Comparison of ENCODE assay signal across 14 cellular contexts in genomic region chr6:106886922-106887797, GRCh38.
DNase-seq lines count a peak whose midpoint lies in the region; ATAC-seq and TF ChIP-seq lines count a peak whose summit lies in the region.
"Had no signal": no experiment of that assay in that cellular context is flagged by ENCODE, and none has a peak within 500 bp of the region (broad histone marks: within the 10 kb centered on the region; RNA-seq: fewer than 3 reads in every experiment).

No MANE protein-coding gene starts in this region.

- CTCF ChIA-PET in HCT116 (lab: Charles Lee) (no interaction called here), mammary epithelial cell (lab: Charles Lee; ENCODE audit: low non-redundant PET) (no interaction called here)
- CTCF ChIA-PET in CD4-positive, alpha-beta memory T cell (lab: Charles Lee; ENCODE audit: partially characterized antibody) = no interaction called here

- H3K36me3 ChIP-seq in HCT116 (ENCODE audit: control insufficient read depth in 1 of 2, insufficient read depth in 2 of 2, low read length in 2 of 2) = no peaks in the 10 kb centered on the region
- H3K36me3 ChIP-seq in endocrine pancreas (ENCODE audit: control insufficient read depth, insufficient read depth, low read length) = no peaks in the 10 kb centered on the region
- H3K36me3 ChIP-seq in osteoblast (ENCODE audit: insufficient read depth, low read length) = no peaks in the 10 kb centered on the region
- no peaks in the 10 kb centered on the region for H3K36me3 ChIP-seq in mammary epithelial cell (ENCODE audit: insufficient read depth, low read length)
- no peaks in the 10 kb centered on the region for H3K36me3 ChIP-seq in CD4-positive, alpha-beta memory T cell (ENCODE audit: insufficient read depth, low read length)
- H3K36me3 ChIP-seq: BLaER1 treated with 17β-estradiol and CSF1 and Interleukin-3, amounts not matched to agents 10 nM and 100 nM had no signal

- no peaks in the 10 kb centered on the region for H3K9me3 ChIP-seq in HCT116 (ENCODE audit: control insufficient read depth in 1 of 2, insufficient read depth in 1 of 2, low read depth in 1 of 2, low read length in 2 of 2)
- no peaks in the 10 kb centered on the region for H3K9me3 ChIP-seq in endocrine pancreas (ENCODE audit: control insufficient read depth, low read length)
- no peaks in the 10 kb centered on the region for H3K9me3 ChIP-seq in osteoblast (ENCODE audit: low read depth, low read length)
- no peaks in the 10 kb centered on the region for H3K9me3 ChIP-seq in mammary epithelial cell (replicated peaks; ENCODE audit: insufficient read depth, low read length)
- H3K9me3 ChIP-seq in CD4-positive, alpha-beta memory T cell (ENCODE audit: control insufficient read depth in 1 of 2, low read length in 2 of 2) = no peaks in the 10 kb centered on the region

- DNase-seq in HCT116 (ENCODE audit: low read depth, low spot score) (no peak), NCI-H345 treated with DMSO at 0.1 percent for 48 hours (lab: John Stamatoyannopoulos, UW; ENCODE audit: unreplicated experiment) (peak; percentile 10), osteoblast (ENCODE audit: insufficient read length, low spot score, missing footprints) (no peak), mammary epithelial cell (no peak), 8988T (no peak)
- DNase-seq in CD4-positive, alpha-beta memory T cell = no peak
- DNase-seq: activated CD8-positive, alpha-beta memory T cell treated with anti-CD3 and anti-CD28 coated beads for 24 hours; hypothalamus; NCI-H526 treated with DMSO at 0.1 percent for 48 hours had no signal

- no peaks in the 10 kb centered on the region for H3K4me1 Mint-ChIP-seq in CD4-positive, alpha-beta memory T cell

- peaks cover 0 to 2% (median 0%) of the 10 kb centered on the region in 8 donors for H3K9me3 Mint-ChIP-seq in CD4-positive, alpha-beta memory T cell
- H3K9me3 Mint-ChIP-seq: activated naive CD4-positive, alpha-beta T cell treated with anti-CD3 and anti-CD28 coated beads, Interleukin-2, amount 50 U/mL, for 72 hours; T-helper 1 cell treated with Interleukin-12 subunit alpha and Interleukin-12 subunit beta and Interleukin-4 antibody, amounts not matched to agents 30 μg/mL and 1 μg/mL, for 36 hours had no signal

- ATAC-seq in HCT116 (no peak), GM19455 (IDR thresholded peaks at IDR 0.05; ENCODE audit: unreplicated experiment) (no peak)
- ATAC-seq: activated naive CD4-positive, alpha-beta T cell treated with anti-CD3 and anti-CD28 coated beads, Interleukin-2, amount 50 U/mL, for 72 hours had no signal

- no peaks in the 10 kb centered on the region for H3K79me2 ChIP-seq in HCT116 (ENCODE audit: insufficient read depth, low read length)
- no peaks in the 10 kb centered on the region for H3K79me2 ChIP-seq in osteoblast (ENCODE audit: insufficient read depth, low read length)
- no peaks in the 10 kb centered on the region for H3K79me2 ChIP-seq in mammary epithelial cell (ENCODE audit: insufficient read depth, low read length)

- intact Hi-C loops in HCT116 (cut with micrococcal nuclease) = no loop called here
- intact Hi-C loops in mammary epithelial cell (cut with micrococcal nuclease) = no loop called here
- intact Hi-C loops in CD4-positive, alpha-beta memory T cell (cut with micrococcal nuclease) = no loop called here

- no peaks in the 10 kb centered on the region for H3K9me2 ChIP-seq in HCT116 (ENCODE audit: insufficient read depth)

- H3K4me3 Mint-ChIP-seq in CD4-positive, alpha-beta memory T cell = no peak overlapping the region
- H3K4me3 Mint-ChIP-seq: T-helper 1 cell treated with Interleukin-12 subunit alpha and Interleukin-12 subunit beta and Interleukin-4 antibody, amounts not matched to agents 30 μg/mL and 1 μg/mL, for 36 hours had no signal

- H3K27ac Mint-ChIP-seq in CD4-positive, alpha-beta memory T cell = no peak overlapping the region
- H3K27ac Mint-ChIP-seq: activated naive CD4-positive, alpha-beta T cell treated with anti-CD3 and anti-CD28 coated beads, Interleukin-2, amount 50 U/mL, for 72 hours; T-helper 1 cell treated with Interleukin-12 subunit alpha and Interleukin-12 subunit beta and Interleukin-4 antibody, amounts not matched to agents 30 μg/mL and 1 μg/mL, for 36 hours had no signal

- no peaks in the 10 kb centered on the region for H3K36me3 Mint-ChIP-seq in CD4-positive, alpha-beta memory T cell
- H3K36me3 Mint-ChIP-seq: activated naive CD4-positive, alpha-beta T cell treated with anti-CD3 and anti-CD28 coated beads, Interleukin-2, amount 50 U/mL, for 72 hours had no signal

- peaks cover 13 to 15% of the 10 kb centered on the region in 2 donors for H3K27me3 Mint-ChIP-seq in CD4-positive, alpha-beta memory T cell

- BruUV-seq in HCT116 (replicated peaks; lab: Mats Ljungman, UMichigan) = no TSS peak
- BruUV-seq in mammary epithelial cell (replicated peaks; lab: Mats Ljungman, UMichigan) = no TSS peak

- in situ Hi-C loops in mammary epithelial cell (cut with MboI; ENCODE audit: low sequenced_read_pairs in 2 of 2) = no loop called here

- H3K4me2 ChIP-seq in HCT116 (ENCODE audit: low read length) (no peak overlapping the region), osteoblast (ENCODE audit: insufficient read depth, low read length) (peak overlapping the region; percentile 13), mammary epithelial cell (ENCODE audit: insufficient read depth, low read depth, low read length) (no peak overlapping the region)
- H3K4me2 ChIP-seq: BLaER1 treated with 17β-estradiol and CSF1 and Interleukin-3, amounts not matched to agents 10 nM and 100 nM had no signal

- 86% methylated on average over 8 of the region's 8 CpGs for WGBS in mammary epithelial cell (ENCODE audit: low coverage, missing lambda C conversion rate)

- no peaks in the 10 kb centered on the region for H3K27me3 ChIP-seq in HCT116 (ENCODE audit: insufficient read depth, low read length)
- no peaks in the 10 kb centered on the region for H3K27me3 ChIP-seq in endocrine pancreas (ENCODE audit: control insufficient read depth, insufficient read depth, low read length)
- no peaks in the 10 kb centered on the region for H3K27me3 ChIP-seq in osteoblast (ENCODE audit: insufficient read depth, low read length)
- no peaks in the 10 kb centered on the region for H3K27me3 ChIP-seq in mammary epithelial cell (ENCODE audit: insufficient read depth, low read length)
- H3K27me3 ChIP-seq in CD4-positive, alpha-beta memory T cell (ENCODE audit: insufficient read depth, low read length) = no peaks in the 10 kb centered on the region
- H3K27me3 ChIP-seq: BLaER1 treated with 17β-estradiol and CSF1 and Interleukin-3, amounts not matched to agents 10 nM and 100 nM had no signal

- no peak for TF ChIP-seq POLR2A in HCT116 (IDR thresholded peaks at IDR 0.05; ENCODE audit: borderline replicate concordance, extremely low read depth, insufficient read depth, insufficient read length)

- peaks cover 8 to 21% of the 10 kb centered on the region in 2 experiments; a peak in 3 of 4 replicates for H3K4me1 ChIP-seq in HCT116 (ENCODE audit: control insufficient read depth in 1 of 2, insufficient read depth in 2 of 2, low read length in 2 of 2)
- no peaks in the 10 kb centered on the region for H3K4me1 ChIP-seq in endocrine pancreas (ENCODE audit: control insufficient read depth, insufficient read depth, low read length)
- H3K4me1 ChIP-seq in osteoblast (ENCODE audit: insufficient read depth, low read length) = peaks cover 11% of the 10 kb centered on the region
- peaks cover 15% of the 10 kb centered on the region for H3K4me1 ChIP-seq in mammary epithelial cell (ENCODE audit: insufficient read depth, low read length)
- H3K4me1 ChIP-seq in CD4-positive, alpha-beta memory T cell (ENCODE audit: insufficient read depth, low read length) = no peaks in the 10 kb centered on the region

- H3K9ac ChIP-seq in HCT116 (ENCODE audit: low read length) = no peak overlapping the region
- no peak overlapping the region for H3K9ac ChIP-seq in endocrine pancreas (ENCODE audit: control insufficient read depth, insufficient read depth, low read length)
- H3K9ac ChIP-seq in mammary epithelial cell (ENCODE audit: insufficient read depth, low read length) = no peak overlapping the region
- H3K9ac ChIP-seq: BLaER1 treated with 17β-estradiol and CSF1 and Interleukin-3, amounts not matched to agents 10 nM and 100 nM had no signal

- RAD21 ChIA-PET in HCT116 (lab: Charles Lee; ENCODE audit: low non-redundant PET in 1 of 2, low total read pairs in 2 of 2, uncharacterized antibody in 2 of 2, unreplicated experiment in 2 of 2) = no interaction called here

- H4K20me1 ChIP-seq in HCT116 (ENCODE audit: insufficient read depth) = no peaks in the 10 kb centered on the region
- no peaks in the 10 kb centered on the region for H4K20me1 ChIP-seq in osteoblast (ENCODE audit: insufficient read depth, low read length)
- H4K20me1 ChIP-seq in mammary epithelial cell (ENCODE audit: insufficient read depth, low read length) = no peaks in the 10 kb centered on the region
- H4K20me1 ChIP-seq: BLaER1 treated with 17β-estradiol and CSF1 and Interleukin-3, amounts not matched to agents 10 nM and 100 nM had no signal

- no peak overlapping the region for H3K27ac ChIP-seq in HCT116 (ENCODE audit: low read depth, low read length)
- no peak overlapping the region for H3K27ac ChIP-seq in osteoblast (ENCODE audit: low read depth, low read length)
- no peak overlapping the region for H3K27ac ChIP-seq in mammary epithelial cell (ENCODE audit: insufficient read depth, low read depth, low read length)
- no peak overlapping the region for H3K27ac ChIP-seq in CD4-positive, alpha-beta memory T cell (ENCODE audit: low read depth, low read length)
- H3K27ac ChIP-seq: BLaER1 treated with 17β-estradiol and CSF1 and Interleukin-3, amounts not matched to agents 10 nM and 100 nM had no signal

- H3K4me3 ChIP-seq in HCT116 (replicated peaks in 1 of 2; ENCODE audit: low read depth in 1 of 2, low read length in 2 of 2) (no peak overlapping the region), endocrine pancreas (ENCODE audit: control insufficient read depth, insufficient read depth, low read length) (peak overlapping the region; percentile 36), osteoblast (ENCODE audit: insufficient read depth, low read length) (no peak overlapping the region), mammary epithelial cell (replicated peaks in 1 of 3; ENCODE audit: insufficient read depth in 1 of 3, low read depth in 2 of 3, low read length in 3 of 3) (no peak overlapping the region)
- no peak overlapping the region for H3K4me3 ChIP-seq in CD4-positive, alpha-beta memory T cell (ENCODE audit: low read length in 2 of 2)
- H3K4me3 ChIP-seq: BLaER1 treated with 17β-estradiol and CSF1 and Interleukin-3, amounts not matched to agents 10 nM and 100 nM had no signal

- peak overlapping the region; percentile 43 for H2AFZ ChIP-seq in HCT116 (ENCODE audit: low read depth, low read length, poor library complexity, severe bottlenecking)
- peak overlapping the region; percentile 66 for H2AFZ ChIP-seq in osteoblast (ENCODE audit: low read length)
- no peak overlapping the region for H2AFZ ChIP-seq in mammary epithelial cell (ENCODE audit: low read depth, low read length)

- POLR2A ChIA-PET in HCT116 (lab: Charles Lee) = no interaction called here
- POLR2A ChIA-PET in CD4-positive, alpha-beta memory T cell (lab: Charles Lee; ENCODE audit: partially characterized antibody) = no interaction called here

- dilution Hi-C loops in mammary epithelial cell (cut with HindIII; ENCODE audit: low sequenced_read_pairs) = no loop called here

- no peak for TF ChIP-seq CTCF in HCT116 (IDR thresholded peaks at IDR 0.05 in 2 of 3, conservative IDR thresholded peaks at IDR 0.05 in 1 of 3; ENCODE audit: borderline replicate concordance in 1 of 3, insufficient read depth in 1 of 3, low read depth in 2 of 3, low read length in 2 of 3)
- no peak for TF ChIP-seq CTCF in osteoblast (IDR thresholded peaks at IDR 0.05; ENCODE audit: extremely low read depth, low read depth, low read length)
- no peak for TF ChIP-seq CTCF in mammary epithelial cell (conservative IDR thresholded peaks at IDR 0.05 in 1 of 2, IDR thresholded peaks at IDR 0.05 in 1 of 2; ENCODE audit: extremely low read depth in 1 of 2, insufficient read depth in 1 of 2, low read depth in 1 of 2, low read length in 2 of 2)

- no peak for TF ChIP-seq RAD21 in HCT116 (IDR thresholded peaks at IDR 0.05; ENCODE audit: low read depth)
